In genomic region chr19:19674315-19674714, GRCh38 we compare ENCODE assay signal across 11 cellular contexts.
"Had no signal": no experiment of that assay in that cellular context is flagged by ENCODE, and none has a peak within 500 bp of the region (broad histone marks: within the 10 kb centered on the region; RNA-seq: fewer than 3 reads in every experiment).

No MANE protein-coding gene starts in this region.

- DNase-seq: activated CD4-positive, alpha-beta T cell treated with anti-CD3 and anti-CD28 coated beads, Interleukin-2, amount 50 U/mL, for 1 hour; activated naive CD4-positive, alpha-beta T cell treated with anti-CD3 and anti-CD28 coated beads for 36 hours; anterior cingulate cortex; esophagus squamous epithelium; foreskin fibroblast; mammary epithelial cell; nephron progenitor cell; stimulated activated CD4-positive, alpha-beta T cell treated with anti-CD3 and anti-CD28 coated beads, Interleukin-12 subunit alpha, Interleukin-12 subunit beta, amount 100 ng/mL, for 4 hours had no signal

- H3K27me3 ChIP-seq: dorsolateral prefrontal cortex, esophagus squamous epithelium had no signal

- H3K27ac ChIP-seq: dorsolateral prefrontal cortex, esophagus squamous epithelium had no signal

- H3K4me3 ChIP-seq: dorsolateral prefrontal cortex, esophagus squamous epithelium had no signal

- H3K27ac Mint-ChIP-seq: activated naive CD4-positive, alpha-beta T cell treated with anti-CD3 and anti-CD28 coated beads for 36 hours; activated T-helper 1 cell treated with anti-CD3 and anti-CD28 coated beads, Interleukin-12 subunit alpha, Interleukin-12 subunit beta, Interleukin-2, Interleukin-4 antibody, amounts not matched to agents 30 ng/mL and 10 ng/mL and 1 ng/mL, durations not matched to agents 14 hours and 24 hours and 36 hours; nephron progenitor cell; stimulated activated naive CD8-positive, alpha-beta T cell treated with anti-CD3 and anti-CD28 coated beads, Interleukin-15, Interleukin-2, amounts not matched to agents 100 ng/mL and 50 ng/mL, for 24 hours had no signal

- H3K27me3 Mint-ChIP-seq: stimulated activated naive CD8-positive, alpha-beta T cell treated with anti-CD3 and anti-CD28 coated beads, Interleukin-15, Interleukin-2, amounts not matched to agents 100 ng/mL and 50 ng/mL, for 24 hours had no signal

- H3K4me3 Mint-ChIP-seq: activated naive CD4-positive, alpha-beta T cell treated with anti-CD3 and anti-CD28 coated beads for 36 hours; activated T-helper 1 cell treated with anti-CD3 and anti-CD28 coated beads, Interleukin-12 subunit alpha, Interleukin-12 subunit beta, Interleukin-2, Interleukin-4 antibody, amounts not matched to agents 30 ng/mL and 10 ng/mL and 1 ng/mL, durations not matched to agents 14 hours and 24 hours and 36 hours; nephron progenitor cell; stimulated activated naive CD8-positive, alpha-beta T cell treated with anti-CD3 and anti-CD28 coated beads, Interleukin-15, Interleukin-2, amounts not matched to agents 100 ng/mL and 50 ng/mL, for 24 hours had no signal
